In genomic region chr6:108805611-108806181, GRCh38 we compare ENCODE assay signal across 10 cellular contexts. TPM values are rescaled to one million over a fixed set of nuclear protein-coding genes. Genes with fewer than 3 reads are reported as not detected.
DNase-seq lines count a peak whose midpoint lies in the region; ATAC-seq and TF ChIP-seq lines count a peak whose summit lies in the region.
"Had no signal": no experiment of that assay in that cellular context is flagged by ENCODE, and none has a peak within 500 bp of the region (broad histone marks: within the 10 kb centered on the region; RNA-seq: fewer than 3 reads in every experiment).

No MANE protein-coding gene starts in this region.

- H3K79me2 ChIP-seq in MM.1S (ENCODE audit: low read length), result no peaks in the 10 kb centered on the region

- H4K8ac ChIP-seq in mesenchymal stem cell (ENCODE audit: low read length), result no peak overlapping the region

- peak overlapping the region in 1 of 2 experiments; percentile 39 for H3K14ac ChIP-seq in mesenchymal stem cell (ENCODE audit: low read length in 2 of 2)

- no peaks in the 10 kb centered on the region for H3K36me3 ChIP-seq in MM.1S (replicated peaks; ENCODE audit: insufficient read depth, low read length)
- no peaks in the 10 kb centered on the region for H3K36me3 ChIP-seq in mesenchymal stem cell (ENCODE audit: control insufficient read depth in 1 of 2, insufficient read depth in 2 of 2, low read depth in 1 of 2, low read length in 2 of 2)

- H3K18ac ChIP-seq in mesenchymal stem cell (ENCODE audit: low read depth in 1 of 2, low read length in 2 of 2), result no peak overlapping the region

- no peak overlapping the region for H3K9ac ChIP-seq in MM.1S (ENCODE audit: low read length)
- H3K9ac ChIP-seq in mesenchymal stem cell (ENCODE audit: low read length), result no peak overlapping the region

- ATAC-seq in GM19025 (IDR thresholded peaks at IDR 0.05; ENCODE audit: low read depth, unreplicated experiment) (peak; percentile 78), HG02588 (IDR thresholded peaks at IDR 0.05; ENCODE audit: unreplicated experiment) (peak; percentile 84)

- H4K91ac ChIP-seq in mesenchymal stem cell (ENCODE audit: low read length), result no peak overlapping the region

- TF ChIP-seq CTCF in MM.1S (IDR thresholded peaks at IDR 0.05; ENCODE audit: low read length) (no peak), GM10266 (IDR thresholded peaks at IDR 0.05; ENCODE audit: control insufficient read depth, insufficient read depth, low read depth, missing control alignments) (no peak)

- 23% methylated on average over 6 of the region's 6 CpGs for WGBS in mesenchymal stem cell

- H3K4ac ChIP-seq in mesenchymal stem cell (ENCODE audit: low read depth in 1 of 2, low read length in 2 of 2), result no peak overlapping the region

- peak overlapping the region; percentile 21; the same call in 1 of the 2 replicates for H3K27ac ChIP-seq in MM.1S (ENCODE audit: low read length)
- H3K27ac ChIP-seq in mesenchymal stem cell (ENCODE audit: low read length, poor library complexity, severe bottlenecking), result no peak overlapping the region

- no peaks in the 10 kb centered on the region for H3K9me2 ChIP-seq in MM.1S (replicated peaks; ENCODE audit: insufficient read depth, low read length)

- H2BK120ac ChIP-seq in mesenchymal stem cell (ENCODE audit: low read depth, low read length), result no peak overlapping the region

- H3K4me2 ChIP-seq in MM.1S (ENCODE audit: low read depth, low read length) (no peak overlapping the region), mesenchymal stem cell (ENCODE audit: low read length, poor library complexity, severe bottlenecking) (no peak overlapping the region)

- no peaks in the 10 kb centered on the region for H4K20me1 ChIP-seq in MM.1S (ENCODE audit: insufficient read depth, low read length)

- no peaks in the 10 kb centered on the region for H3K79me1 ChIP-seq in mesenchymal stem cell (replicated peaks; ENCODE audit: low read length, poor library complexity, severe bottlenecking)

- H2AFZ ChIP-seq in MM.1S (ENCODE audit: low read length) (no peak overlapping the region), mesenchymal stem cell (ENCODE audit: low read depth, low read length) (no peak overlapping the region)

- H3K23ac ChIP-seq in mesenchymal stem cell (ENCODE audit: low read length in 2 of 2), result no peak overlapping the region

- no peak overlapping the region for H2BK15ac ChIP-seq in mesenchymal stem cell (ENCODE audit: low read depth, poor library complexity, severe bottlenecking)

- no peak for DNase-seq in MM.1S
- DNase-seq in mesenchymal stem cell, result peak; percentile 14
- DNase-seq in NCI-H2029 (lab: John Stamatoyannopoulos, UW), result no peak
- DNase-seq in NCI-H128 (lab: John Stamatoyannopoulos, UW; ENCODE audit: unreplicated experiment), result no peak
- no peak for DNase-seq in NCI-H1694 treated with DMSO at 0.1 percent for 48 hours (lab: John Stamatoyannopoulos, UW)
- no peak for DNase-seq in GM10266 (ENCODE audit: extremely low spot score)
- DNase-seq: cortex of kidney, kidney glomerular epithelial cell had no signal

- no peaks in the 10 kb centered on the region for H3K27me3 ChIP-seq in MM.1S (replicated peaks; ENCODE audit: insufficient read depth, low read length)
- no peaks in the 10 kb centered on the region for H3K27me3 ChIP-seq in mesenchymal stem cell (ENCODE audit: control insufficient read depth in 1 of 2, insufficient read depth in 1 of 2, low read length in 2 of 2)

- H2BK12ac ChIP-seq in mesenchymal stem cell (ENCODE audit: low read length in 2 of 2), result no peak overlapping the region

- H3K4me3 ChIP-seq in MM.1S (ENCODE audit: low read length) (no peak overlapping the region), mesenchymal stem cell (ENCODE audit: insufficient read depth in 1 of 2, low read depth in 1 of 2, low read length in 2 of 2) (no peak overlapping the region)

- no peaks in the 10 kb centered on the region; the same call in 1 of the 2 replicates for H3F3A ChIP-seq in MM.1S (ENCODE audit: insufficient read depth, low read length)

- H2AK5ac ChIP-seq in mesenchymal stem cell (ENCODE audit: low read length, severe bottlenecking), result peak overlapping the region; percentile 35

- no peaks in the 10 kb centered on the region for H3K9me3 ChIP-seq in MM.1S (replicated peaks; ENCODE audit: insufficient read depth, low read length)
- H3K9me3 ChIP-seq in mesenchymal stem cell (ENCODE audit: control insufficient read depth, low read length), result no peaks in the 10 kb centered on the region

- H2BK5ac ChIP-seq in mesenchymal stem cell (ENCODE audit: low read depth, low read length, poor library complexity, severe bottlenecking), result no peak overlapping the region

- H3K4me1 ChIP-seq in MM.1S (ENCODE audit: low read length) (peaks cover 30% of the 10 kb centered on the region), mesenchymal stem cell (ENCODE audit: control insufficient read depth, insufficient read depth, low read depth, low read length) (peaks cover 8% of the 10 kb centered on the region)

RNA-seq across cellular contexts. Expression of gene ARMC2, which starts 42.5 kb away (rescaled TPM):
- polyA plus RNA-seq in mesenchymal stem cell (2013, experiment 1 of 2), result 3.1 TPM
- polyA plus RNA-seq in mesenchymal stem cell (2013, experiment 2 of 2), result 4.1 TPM
